Comparison of ENCODE assay signal across 12 cellular contexts in genomic region chr3:130916507-130917167, GRCh38. TPM values are rescaled to one million over a fixed set of nuclear protein-coding genes. Genes with fewer than 3 reads are reported as not detected.
DNase-seq lines count a peak whose midpoint lies in the region; ATAC-seq, FAIRE-seq and TF ChIP-seq lines count a peak whose summit lies in the region.
"Had no signal": no experiment of that assay in that cellular context is flagged by ENCODE, and none has a peak within 500 bp of the region (broad histone marks: within the 10 kb centered on the region; RNA-seq: fewer than 3 reads in every experiment).

No MANE protein-coding gene starts in this region.

- no peak overlapping the region for H3K4me3 ChIP-seq in astrocyte (ENCODE audit: insufficient read depth, low read depth, low read length)

- ATAC-seq in GM18519 (IDR thresholded peaks at IDR 0.05; ENCODE audit: low FRiP score, unreplicated experiment) (peak; percentile 87), GM21390 (IDR thresholded peaks at IDR 0.05; ENCODE audit: unreplicated experiment) (peak; percentile 89), HG03159 (IDR thresholded peaks at IDR 0.05; ENCODE audit: unreplicated experiment) (peak; percentile 60)

- H3K27me3 Mint-ChIP-seq in astrocyte (ENCODE audit: low read depth, unreplicated experiment): no peaks in the 10 kb centered on the region
- H3K27me3 Mint-ChIP-seq: activated CD4-positive, alpha-beta T cell treated with anti-CD3 and anti-CD28 coated beads, Interleukin-2, amount 10 ng/mL, durations not matched to agents 24 days and 14 days had no signal

- no peak overlapping the region for H3K9ac ChIP-seq in astrocyte (ENCODE audit: low read length)

- FAIRE-seq in astrocyte (lab: Jason Lieb, UNC): peak; percentile 74

- H3K79me2 ChIP-seq in astrocyte (ENCODE audit: insufficient read depth, low read length): peaks cover 82% of the 10 kb centered on the region

- H4K20me1 ChIP-seq in astrocyte (ENCODE audit: insufficient read depth, low read length): peaks cover 53% of the 10 kb centered on the region

- H3K27ac ChIP-seq in astrocyte (ENCODE audit: low read depth, low read length): no peak overlapping the region

- H3K4me2 ChIP-seq in astrocyte (ENCODE audit: low read length): no peak overlapping the region

- no peak for DNase-seq in astrocyte (ENCODE audit: low read depth)
- no peak for DNase-seq in effector CD8-positive, alpha-beta T cell (lab: John Stamatoyannopoulos, UW)
- DNase-seq in iPS-NIHi11 (ENCODE audit: low spot score): no peak
- no peak for DNase-seq in nucleus accumbens (lab: John Stamatoyannopoulos, UW)
- DNase-seq: activated CD4-positive, alpha-beta T cell treated with anti-CD3 and anti-CD28 coated beads, Interleukin-2, amount 10 ng/mL, durations not matched to agents 24 days and 14 days; activated naive CD4-positive, alpha-beta T cell treated with anti-CD3 and anti-CD28 coated beads, Interleukin-2, amount 50 U/mL, for 16 hours; Caco-2; mesendoderm; NCI-H2029 had no signal

- H3K9me3 ChIP-seq in astrocyte (ENCODE audit: insufficient read depth, low read depth, low read length): no peaks in the 10 kb centered on the region

- H3K9me3 Mint-ChIP-seq in astrocyte (ENCODE audit: unreplicated experiment): peaks cover 2% of the 10 kb centered on the region
- H3K9me3 Mint-ChIP-seq: activated CD4-positive, alpha-beta T cell treated with anti-CD3 and anti-CD28 coated beads, Interleukin-2, amount 10 ng/mL, durations not matched to agents 24 days and 14 days had no signal

- no peak overlapping the region for H2AFZ ChIP-seq in astrocyte (ENCODE audit: low read depth, low read length)

- peaks cover 6% of the 10 kb centered on the region for H3K4me1 Mint-ChIP-seq in astrocyte (ENCODE audit: low read depth, unreplicated experiment)

- H3K36me3 ChIP-seq in astrocyte (ENCODE audit: insufficient read depth, low read length): no peaks in the 10 kb centered on the region

- no peaks in the 10 kb centered on the region for H3K27me3 ChIP-seq in astrocyte (ENCODE audit: insufficient read depth, low read length)

- peaks cover 3% of the 10 kb centered on the region for H3K4me1 ChIP-seq in astrocyte (ENCODE audit: insufficient read depth, low read length)
- H3K4me1 ChIP-seq: Caco-2 had no signal

- TF ChIP-seq CTCF in astrocyte (IDR thresholded peaks at IDR 0.05; ENCODE audit: insufficient read depth, low read depth, low read length): no peak

- no peak overlapping the region for H3K4me3 Mint-ChIP-seq in astrocyte (ENCODE audit: unreplicated experiment)
- H3K4me3 Mint-ChIP-seq: activated CD4-positive, alpha-beta T cell treated with anti-CD3 and anti-CD28 coated beads, Interleukin-2, amount 10 ng/mL, durations not matched to agents 24 days and 14 days had no signal

- no peak overlapping the region for H3K27ac Mint-ChIP-seq in astrocyte (ENCODE audit: unreplicated experiment)
- H3K27ac Mint-ChIP-seq: activated CD4-positive, alpha-beta T cell treated with anti-CD3 and anti-CD28 coated beads, Interleukin-2, amount 10 ng/mL, durations not matched to agents 24 days and 14 days had no signal

- peaks cover 9% of the 10 kb centered on the region for H3K36me3 Mint-ChIP-seq in astrocyte (ENCODE audit: low read depth, unreplicated experiment)

RNA-seq across cellular contexts. Expression of gene ATP2C1, which starts 22.8 kb away (rescaled TPM):
- 132 TPM in 2 replicates for total RNA-seq in astrocyte
